In genomic region chr3:50287262-50287661, GRCh38 we compare ENCODE assay signal across 26 cellular contexts. TPM values are rescaled to one million over a fixed set of nuclear protein-coding genes. Genes with fewer than 3 reads are reported as not detected.
A peak's percentile ranks its signal among the peaks of the same experiment; 100 is the strongest.
DNase-seq lines count a peak whose midpoint lies in the region; ATAC-seq and TF ChIP-seq lines count a peak whose summit lies in the region.
"Had no signal": no experiment of that assay in that cellular context is flagged by ENCODE, and none has a peak within 500 bp of the region (broad histone marks: within the 10 kb centered on the region; RNA-seq: fewer than 3 reads in every experiment).

No MANE protein-coding gene starts in this region.

- TF ChIP-seq EP300 in suprapubic skin (IDR thresholded peaks at IDR 0.05) = no peak

- peaks cover 14% of the 10 kb centered on the region for H3K4me1 ChIP-seq in suprapubic skin

- no peak overlapping the region for H3K27ac ChIP-seq in suprapubic skin
- H3K27ac ChIP-seq: A549; BLaER1 treated with 17β-estradiol and CSF1 and Interleukin-3, amounts not matched to agents 10 nM and 100 nM; HL-60; SK-N-MC had no signal

- no peak for TF ChIP-seq CTCF in suprapubic skin (IDR thresholded peaks at IDR 0.05)

- intact Hi-C loops in left ventricle myocardium superior (cut with micrococcal nuclease) = no loop called here

- H3K4me3 ChIP-seq in suprapubic skin = no peak overlapping the region
- H3K4me3 ChIP-seq: A549; BLaER1 treated with 17β-estradiol and CSF1 and Interleukin-3, amounts not matched to agents 10 nM and 100 nM; SK-N-MC had no signal

- no peaks in the 10 kb centered on the region for H3K27me3 Mint-ChIP-seq in activated naive CD8-positive, alpha-beta T cell treated with anti-CD3 and anti-CD28 coated beads, Interleukin-2, amount 50 U/mL, for 24 hours
- H3K27me3 Mint-ChIP-seq in activated naive CD8-positive, alpha-beta T cell treated with anti-CD3 and anti-CD28 coated beads for 36 hours = no peaks in the 10 kb centered on the region
- H3K27me3 Mint-ChIP-seq: CD4-positive, alpha-beta T cell; IgD-negative memory B cell had no signal

- WGBS in suprapubic skin = 100% methylated on average over 1 of the region's 1 CpG

- no peaks in the 10 kb centered on the region for H3K27me3 ChIP-seq in suprapubic skin
- H3K27me3 ChIP-seq: BLaER1 treated with 17β-estradiol and CSF1 and Interleukin-3, amounts not matched to agents 10 nM and 100 nM had no signal

- H3K36me3 Mint-ChIP-seq in activated naive CD8-positive, alpha-beta T cell treated with anti-CD3 and anti-CD28 coated beads, Interleukin-2, amount 50 U/mL, for 24 hours (ENCODE audit: low read depth) = peaks cover 28% of the 10 kb centered on the region
- peaks cover 22% of the 10 kb centered on the region for H3K36me3 Mint-ChIP-seq in activated naive CD8-positive, alpha-beta T cell treated with anti-CD3 and anti-CD28 coated beads for 36 hours
- H3K36me3 Mint-ChIP-seq in stimulated activated effector memory CD8-positive, alpha-beta T cell treated with anti-CD3 and anti-CD28 coated beads, Interleukin-12 subunit alpha, Interleukin-12 subunit beta, amount 100 ng/mL, for 72 hours = peaks cover 52% of the 10 kb centered on the region

- peak overlapping the region; percentile 22 for H3K27ac Mint-ChIP-seq in activated naive CD8-positive, alpha-beta T cell treated with anti-CD3 and anti-CD28 coated beads, Interleukin-2, amount 50 U/mL, for 24 hours
- H3K27ac Mint-ChIP-seq in activated naive CD8-positive, alpha-beta T cell treated with anti-CD3 and anti-CD28 coated beads for 36 hours = no peak overlapping the region
- peak overlapping the region; percentile 74 for H3K27ac Mint-ChIP-seq in stimulated activated effector memory CD8-positive, alpha-beta T cell treated with anti-CD3 and anti-CD28 coated beads, Interleukin-12 subunit alpha, Interleukin-12 subunit beta, amount 100 ng/mL, for 72 hours
- H3K27ac Mint-ChIP-seq: CD4-positive, alpha-beta T cell had no signal

- peaks cover 46% of the 10 kb centered on the region for H3K36me3 ChIP-seq in suprapubic skin

- H3K4me1 Mint-ChIP-seq in activated naive CD8-positive, alpha-beta T cell treated with anti-CD3 and anti-CD28 coated beads, Interleukin-2, amount 50 U/mL, for 24 hours = peaks cover 10% of the 10 kb centered on the region
- peaks cover 2% of the 10 kb centered on the region for H3K4me1 Mint-ChIP-seq in activated naive CD8-positive, alpha-beta T cell treated with anti-CD3 and anti-CD28 coated beads for 36 hours
- peaks cover 14% of the 10 kb centered on the region for H3K4me1 Mint-ChIP-seq in stimulated activated effector memory CD8-positive, alpha-beta T cell treated with anti-CD3 and anti-CD28 coated beads, Interleukin-12 subunit alpha, Interleukin-12 subunit beta, amount 100 ng/mL, for 72 hours

- TF ChIP-seq POLR2A in suprapubic skin (IDR thresholded peaks at IDR 0.05) = no peak

- H3K9me3 ChIP-seq in suprapubic skin = no peaks in the 10 kb centered on the region
- H3K9me3 ChIP-seq: A549; BLaER1 treated with 17β-estradiol and CSF1 and Interleukin-3, amounts not matched to agents 10 nM and 100 nM had no signal

- no peak overlapping the region for H3K4me3 Mint-ChIP-seq in activated naive CD8-positive, alpha-beta T cell treated with anti-CD3 and anti-CD28 coated beads, Interleukin-2, amount 50 U/mL, for 24 hours
- H3K4me3 Mint-ChIP-seq in activated naive CD8-positive, alpha-beta T cell treated with anti-CD3 and anti-CD28 coated beads for 36 hours = no peak overlapping the region
- no peak overlapping the region for H3K4me3 Mint-ChIP-seq in stimulated activated effector memory CD8-positive, alpha-beta T cell treated with anti-CD3 and anti-CD28 coated beads, Interleukin-12 subunit alpha, Interleukin-12 subunit beta, amount 100 ng/mL, for 72 hours
- H3K4me3 Mint-ChIP-seq: CD4-positive, alpha-beta T cell had no signal

- ATAC-seq in activated naive CD8-positive, alpha-beta T cell treated with anti-CD3 and anti-CD28 coated beads, Interleukin-2, amount 50 U/mL, for 24 hours = no peak
- peak; percentile 65 for ATAC-seq in left ventricle myocardium superior
- ATAC-seq in stimulated activated effector memory CD8-positive, alpha-beta T cell treated with anti-CD3 and anti-CD28 coated beads, Interleukin-12 subunit alpha, Interleukin-12 subunit beta, amount 100 ng/mL, for 72 hours = no peak
- ATAC-seq in HG03196 (IDR thresholded peaks at IDR 0.05; ENCODE audit: unreplicated experiment) = no peak
- no peak for ATAC-seq in GM19397 (IDR thresholded peaks at IDR 0.05; ENCODE audit: unreplicated experiment)
- ATAC-seq: A549 had no signal

- no peak for DNase-seq in activated naive CD8-positive, alpha-beta T cell treated with anti-CD3 and anti-CD28 coated beads, Interleukin-2, amount 50 U/mL, for 24 hours
- no peak for DNase-seq in activated naive CD8-positive, alpha-beta T cell treated with anti-CD3 and anti-CD28 coated beads for 36 hours
- peak; percentile 23 for DNase-seq in ecto neural progenitor cell (ENCODE audit: low spot score)
- DNase-seq in left ventricle myocardium superior = peak; percentile 82
- DNase-seq in stimulated activated effector memory CD8-positive, alpha-beta T cell treated with anti-CD3 and anti-CD28 coated beads, Interleukin-12 subunit alpha, Interleukin-12 subunit beta, amount 100 ng/mL, for 72 hours (ENCODE audit: low spot score in 2 of 2) = no peak
- no peak for DNase-seq in suprapubic skin (ENCODE audit: low spot score in 2 of 2)
- DNase-seq: AML-193; CD4-positive, alpha-beta T cell; GOT3; HCEC 1CT; NCI-H1048; NCI-H1417; NCI-H1694; NCI-H2029 treated with DMSO at 0.1 percent for 48 hours; NCI-H446 treated with DMSO at 0.1 percent for 48 hours; NCI-H526 treated with DMSO at 0.1 percent for 48 hours; RPMI8226; SIG-M5 had no signal

- no peaks in the 10 kb centered on the region for H3K9me3 Mint-ChIP-seq in activated naive CD8-positive, alpha-beta T cell treated with anti-CD3 and anti-CD28 coated beads, Interleukin-2, amount 50 U/mL, for 24 hours
- no peaks in the 10 kb centered on the region for H3K9me3 Mint-ChIP-seq in activated naive CD8-positive, alpha-beta T cell treated with anti-CD3 and anti-CD28 coated beads for 36 hours
- H3K9me3 Mint-ChIP-seq in stimulated activated effector memory CD8-positive, alpha-beta T cell treated with anti-CD3 and anti-CD28 coated beads, Interleukin-12 subunit alpha, Interleukin-12 subunit beta, amount 100 ng/mL, for 72 hours = no peaks in the 10 kb centered on the region
- H3K9me3 Mint-ChIP-seq: CD4-positive, alpha-beta T cell; IgD-negative memory B cell had no signal

RNA-seq across cellular contexts. Expression of gene IFRD2, which starts 5.0 kb away (rescaled TPM):
- 100 to 1,000 TPM; 177 to 182 TPM for total RNA-seq in activated naive CD8-positive, alpha-beta T cell treated with anti-CD3 and anti-CD28 coated beads for 36 hours
- total RNA-seq in left ventricle myocardium superior (79.3 TPM), suprapubic skin (10 to 100 TPM; 56.3 to 84.9 (median 75.2) TPM)

RNA-seq across cellular contexts. Expression of gene LSMEM2, which starts 8.4 kb away (rescaled TPM):
- not detected for total RNA-seq in activated naive CD8-positive, alpha-beta T cell treated with anti-CD3 and anti-CD28 coated beads for 36 hours
- total RNA-seq in left ventricle myocardium superior = 31.6 TPM
- under 1 TPM in 1 of 4 donors, not detected in 3; 0.30 TPM for total RNA-seq in suprapubic skin
- total RNA-seq: Daoy had no signal

RNA-seq across cellular contexts. Expression of gene HYAL3, which starts 11.9 kb away (rescaled TPM):
- total RNA-seq in activated naive CD8-positive, alpha-beta T cell treated with anti-CD3 and anti-CD28 coated beads for 36 hours = 1 to 10 TPM; 6.0 to 6.8 TPM
- total RNA-seq in left ventricle myocardium superior = 0.92 TPM
- 1 to 10 TPM; 2.5 to 7.8 (median 6.1) TPM for total RNA-seq in suprapubic skin

RNA-seq across cellular contexts. Expression of gene NAA80, which starts 11.9 kb away (rescaled TPM):
- 10 to 100 TPM; 16.3 to 16.7 TPM for total RNA-seq in activated naive CD8-positive, alpha-beta T cell treated with anti-CD3 and anti-CD28 coated beads for 36 hours
- total RNA-seq in left ventricle myocardium superior = 6.7 TPM
- total RNA-seq in suprapubic skin = 10 to 100 TPM; 19.5 to 23.4 (median 20.3) TPM

RNA-seq across cellular contexts. Expression of gene HYAL1, which starts 16.1 kb away (rescaled TPM):
- total RNA-seq in activated naive CD8-positive, alpha-beta T cell treated with anti-CD3 and anti-CD28 coated beads for 36 hours = under 1 TPM in 1 of 2 experiments, not detected in 1; 0.35 TPM
- total RNA-seq in left ventricle myocardium superior (70.0 TPM), suprapubic skin (10 to 100 TPM; 19.5 to 31.0 (median 27.4) TPM)

Comparison
In these comparisons a context has a peak if more than half of its experiments do, and no peak if none do; other contexts are left out.
1. DNase-seq: peak in ecto neural progenitor cell (single experiment) and left ventricle myocardium superior (single experiment); none in activated naive CD8-positive, alpha-beta T cell treated with anti-CD3 and anti-CD28 coated beads, Interleukin-2, amount 50 U/mL, for 24 hours (single experiment), activated naive CD8-positive, alpha-beta T cell treated with anti-CD3 and anti-CD28 coated beads for 36 hours (single experiment), stimulated activated effector memory CD8-positive, alpha-beta T cell treated with anti-CD3 and anti-CD28 coated beads, Interleukin-12 subunit alpha, Interleukin-12 subunit beta, amount 100 ng/mL, for 72 hours (0 of 2) and suprapubic skin (0 of 2).
2. RNA of gene LSMEM2, which starts 8.4 kb away (total RNA-seq): 31.6 TPM in left ventricle myocardium superior (single experiment); not detected in activated naive CD8-positive, alpha-beta T cell treated with anti-CD3 and anti-CD28 coated beads for 36 hours and 0.30 TPM in suprapubic skin; every median in the first group is over 10 times any median in the second.